In genomic region chr22:20246368-20247009, GRCh38 we compare ENCODE assay signal across 18 cellular contexts. TPM values are rescaled to one million over a fixed set of nuclear protein-coding genes. Genes with fewer than 3 reads are reported as not detected.
DNase-seq lines count a peak whose midpoint lies in the region; ATAC-seq and TF ChIP-seq lines count a peak whose summit lies in the region.
"Had no signal": no experiment of that assay in that cellular context is flagged by ENCODE, and none has a peak within 500 bp of the region (broad histone marks: within the 10 kb centered on the region; RNA-seq: fewer than 3 reads in every experiment).

No MANE protein-coding gene starts in this region.

- peaks cover 33% of the 10 kb centered on the region for H3K4me1 Mint-ChIP-seq in WTC11
- H3K4me1 Mint-ChIP-seq in stimulated activated effector memory CD8-positive, alpha-beta T cell treated with anti-CD3 and anti-CD28 coated beads, Interleukin-12 subunit alpha, Interleukin-12 subunit beta, amount 100 ng/mL, for 72 hours = peaks cover 42% of the 10 kb centered on the region
- peaks cover 42% of the 10 kb centered on the region for H3K4me1 Mint-ChIP-seq in activated CD8-positive, alpha-beta T cell treated with anti-CD3 and anti-CD28 coated beads, Interleukin-2, amount 10 ng/mL, durations not matched to agents 7 days and 5 days (ENCODE audit: low read depth)

- H3K27ac Mint-ChIP-seq in WTC11 = no peak overlapping the region
- peak overlapping the region; percentile 87 for H3K27ac Mint-ChIP-seq in stimulated activated effector memory CD8-positive, alpha-beta T cell treated with anti-CD3 and anti-CD28 coated beads, Interleukin-12 subunit alpha, Interleukin-12 subunit beta, amount 100 ng/mL, for 72 hours
- no peak overlapping the region for H3K27ac Mint-ChIP-seq in activated CD8-positive, alpha-beta T cell treated with anti-CD3 and anti-CD28 coated beads, Interleukin-2, amount 10 ng/mL, durations not matched to agents 7 days and 5 days
- H3K27ac Mint-ChIP-seq: IgD-negative memory B cell had no signal

- H3K36me3 Mint-ChIP-seq in WTC11 = no peaks in the 10 kb centered on the region
- peaks cover 6% of the 10 kb centered on the region for H3K36me3 Mint-ChIP-seq in stimulated activated effector memory CD8-positive, alpha-beta T cell treated with anti-CD3 and anti-CD28 coated beads, Interleukin-12 subunit alpha, Interleukin-12 subunit beta, amount 100 ng/mL, for 72 hours
- H3K36me3 Mint-ChIP-seq in activated CD8-positive, alpha-beta T cell treated with anti-CD3 and anti-CD28 coated beads, Interleukin-2, amount 10 ng/mL, durations not matched to agents 7 days and 5 days (ENCODE audit: low read depth) = no peaks in the 10 kb centered on the region
- H3K36me3 Mint-ChIP-seq: IgD-negative memory B cell, T-cell had no signal

- H3K27me3 Mint-ChIP-seq in WTC11 (ENCODE audit: low read depth) = no peaks in the 10 kb centered on the region
- H3K27me3 Mint-ChIP-seq in activated CD8-positive, alpha-beta T cell treated with anti-CD3 and anti-CD28 coated beads, Interleukin-2, amount 10 ng/mL, durations not matched to agents 7 days and 5 days (ENCODE audit: low read depth) = no peaks in the 10 kb centered on the region
- H3K27me3 Mint-ChIP-seq: T-cell had no signal

- WGBS in heart right ventricle, 2 donors = 93 to 97% methylated on average over 18 to 19 of the region's 19 CpGs

- no peaks in the 10 kb centered on the region for H3K27me3 ChIP-seq in heart right ventricle
- H3K27me3 ChIP-seq: gastrocnemius medialis, neutrophil, right atrium auricular region had no signal

- POLR2A ChIA-PET in HEK293 (lab: Yijun Ruan, JAX) (interaction anchor here (0.6 kb wide), 1 partner anchor 69 kb away, joined by 3 read pairs; no protein-coding TSS in a partner anchor), WTC11 (lab: Charles Lee) (no interaction called here)
- POLR2A ChIA-PET in activated CD8-positive, alpha-beta T cell treated with anti-CD3 and anti-CD28 coated beads, Interleukin-2, amount 10 ng/mL, durations not matched to agents 7 days and 5 days (lab: Charles Lee) = no interaction called here

- DNase-seq in WTC11 (ENCODE audit: low spot score) (peak; percentile 37), iPS-NIHi7 (ENCODE audit: extremely low spot score) (peak; percentile 58), heart right ventricle (no peak)
- DNase-seq in stimulated activated effector memory CD8-positive, alpha-beta T cell treated with anti-CD3 and anti-CD28 coated beads, Interleukin-12 subunit alpha, Interleukin-12 subunit beta, amount 100 ng/mL, for 72 hours (ENCODE audit: low spot score in 2 of 2) = no peak
- DNase-seq in activated CD8-positive, alpha-beta T cell treated with anti-CD3 and anti-CD28 coated beads, Interleukin-2, amount 10 ng/mL, durations not matched to agents 7 days and 5 days = no peak
- DNase-seq: AML-193; NCI-H226; stimulated activated CD4-positive, alpha-beta T cell treated with anti-CD3 and anti-CD28 coated beads, Interleukin-2, amount 100 ng/mL, for 48 hours; T-cell had no signal

- H3K27ac ChIP-seq in HEK293 (ENCODE audit: extremely low read depth, low read depth, low read length) (no peak overlapping the region), heart right ventricle (no peak overlapping the region)
- H3K27ac ChIP-seq: gastrocnemius medialis, neutrophil, right atrium auricular region, thoracic aorta, VCaP had no signal

- peaks cover 15% of the 10 kb centered on the region for H3K4me1 ChIP-seq in HEK293 (ENCODE audit: control insufficient read depth, insufficient read depth, low read length)
- peaks cover 38 to 92% (median 44%) of the 10 kb centered on the region in 9 donors for H3K4me1 ChIP-seq in heart right ventricle

- H3K9me3 ChIP-seq in HEK293 (ENCODE audit: control insufficient read depth, insufficient read depth, low read depth, low read length) (no peaks in the 10 kb centered on the region), heart right ventricle (no peaks in the 10 kb centered on the region)
- H3K9me3 ChIP-seq: gastrocnemius medialis, neutrophil, right atrium auricular region, thoracic aorta had no signal

- H3K4me3 Mint-ChIP-seq in WTC11 = no peak overlapping the region
- H3K4me3 Mint-ChIP-seq in stimulated activated effector memory CD8-positive, alpha-beta T cell treated with anti-CD3 and anti-CD28 coated beads, Interleukin-12 subunit alpha, Interleukin-12 subunit beta, amount 100 ng/mL, for 72 hours = no peak overlapping the region
- no peak overlapping the region for H3K4me3 Mint-ChIP-seq in activated CD8-positive, alpha-beta T cell treated with anti-CD3 and anti-CD28 coated beads, Interleukin-2, amount 10 ng/mL, durations not matched to agents 7 days and 5 days

- intact Hi-C loops in heart right ventricle (cut with DNase I) = no loop called here

- CTCF ChIA-PET in HEK293 (lab: Yijun Ruan, JAX) (interaction anchor here (2.0 kb wide), 1 partner anchor 9 kb away, joined by 9 read pairs; no protein-coding TSS in a partner anchor), WTC11 (lab: Charles Lee) (interaction anchor here (0.8 to 4.9 kb wide), 15 partner anchors 8 to 318 kb away, joined by 3 to 40 read pairs (median 5); no protein-coding TSS in a partner anchor)
- CTCF ChIA-PET in activated CD8-positive, alpha-beta T cell treated with anti-CD3 and anti-CD28 coated beads, Interleukin-2, amount 10 ng/mL, durations not matched to agents 7 days and 5 days (lab: Charles Lee) = interaction anchor here (1.0 kb wide), 1 partner anchor 90 kb away, joined by 3 read pairs; no protein-coding TSS in a partner anchor

- peaks cover 0 to 12% of the 10 kb centered on the region in 2 experiments; a peak in 1 of 3 replicates for H3K36me3 ChIP-seq in HEK293 (ENCODE audit: control insufficient read depth in 2 of 2, insufficient read depth in 1 of 2, low read length in 2 of 2)
- no peaks in the 10 kb centered on the region for H3K36me3 ChIP-seq in heart right ventricle
- H3K36me3 ChIP-seq: gastrocnemius medialis, right atrium auricular region, thoracic aorta had no signal

- peak; percentile 36 for ATAC-seq in WTC11
- no peak for ATAC-seq in stimulated activated effector memory CD8-positive, alpha-beta T cell treated with anti-CD3 and anti-CD28 coated beads, Interleukin-12 subunit alpha, Interleukin-12 subunit beta, amount 100 ng/mL, for 72 hours
- ATAC-seq in GM21786 (IDR thresholded peaks at IDR 0.05; ENCODE audit: unreplicated experiment) = no peak
- ATAC-seq in heart right ventricle = no peak
- ATAC-seq in activated CD8-positive, alpha-beta T cell treated with anti-CD3 and anti-CD28 coated beads, Interleukin-2, amount 10 ng/mL, durations not matched to agents 7 days and 5 days = no peak
- ATAC-seq: T-cell had no signal

- H3K9me3 Mint-ChIP-seq in WTC11 = no peaks in the 10 kb centered on the region
- no peaks in the 10 kb centered on the region for H3K9me3 Mint-ChIP-seq in stimulated activated effector memory CD8-positive, alpha-beta T cell treated with anti-CD3 and anti-CD28 coated beads, Interleukin-12 subunit alpha, Interleukin-12 subunit beta, amount 100 ng/mL, for 72 hours
- no peaks in the 10 kb centered on the region for H3K9me3 Mint-ChIP-seq in activated CD8-positive, alpha-beta T cell treated with anti-CD3 and anti-CD28 coated beads, Interleukin-2, amount 10 ng/mL, durations not matched to agents 7 days and 5 days (ENCODE audit: insufficient read depth)
- H3K9me3 Mint-ChIP-seq: T-cell had no signal

- no peak for TF ChIP-seq CTCF in HEK293 (tag by site-specific recombination; IDR thresholded peaks at IDR 0.05)
- no peak for TF ChIP-seq CTCF in WTC11 (IDR thresholded peaks at IDR 0.05)
- TF ChIP-seq CTCF in heart right ventricle (IDR thresholded peaks at IDR 0.05) = no peak

- no peak overlapping the region for H3K4me3 ChIP-seq in HEK293 (ENCODE audit: low read depth, low read length)
- no peak overlapping the region for H3K4me3 ChIP-seq in heart right ventricle
- H3K4me3 ChIP-seq: gastrocnemius medialis, lung, right atrium auricular region, thoracic aorta had no signal

TF ChIP-seq in HEK293, 187 proteins besides CTCF, POLR2A, EP300 and RAD21 (continues in another document):
- TF ChIP-seq ZFHX2 (tag by site-specific recombination; conservative IDR thresholded peaks at IDR 0.05) (peak; percentile 47; the same call in 1 of the 2 replicates), ZBTB26 (tag by site-specific recombination; optimal IDR thresholded peaks at IDR 0.05) (no peak), KLF10 (tag by site-specific recombination; IDR thresholded peaks at IDR 0.05) (no peak)

TF ChIP-seq in WTC11, 78 proteins besides CTCF, POLR2A, EP300 and RAD21:
- TF ChIP-seq SP1 (CRISPR knock-in tag; conservative IDR thresholded peaks at IDR 0.05) (peak; percentile 48), TEAD4 (CRISPR knock-in tag; IDR thresholded peaks at IDR 0.05) (no peak), FOXP1 (CRISPR knock-in tag; IDR thresholded peaks at IDR 0.05; ENCODE audit: borderline replicate concordance) (0 out of 2 replicates have a peak, but pooled peaks have one; percentile 53), MAX (CRISPR knock-in tag; IDR thresholded peaks at IDR 0.05) (peak; percentile 11; the same call in 1 of the 2 replicates), ZSCAN18 (CRISPR knock-in tag; IDR thresholded peaks at IDR 0.05) (no peak)

RNA-seq across cellular contexts. Expression of gene RTN4R, which starts 21.6 kb away (rescaled TPM):
- 23.0 to 27.0 TPM (median 25.0 TPM) in 3 replicates for total RNA-seq in WTC11 (2021)
- total RNA-seq in heart right ventricle = 1 to 10 TPM in 5 of 10 donors, under 1 TPM in 5; 0.56 to 2.5 (median 0.93) TPM
- 1 to 10 TPM in 1 of 2 donors, under 1 TPM in 1; 0.59 to 1.5 TPM for polyA plus RNA-seq in heart right ventricle
- 1 to 10 TPM; 3.7 to 3.8 TPM for total RNA-seq in activated CD8-positive, alpha-beta T cell treated with anti-CD3 and anti-CD28 coated beads, Interleukin-2, amount 10 ng/mL, durations not matched to agents 7 days and 5 days
- polyA plus RNA-seq: IgD-negative memory B cell had no signal

Comparison
In these comparisons a context has a peak if more than half of its experiments do, and no peak if none do; other contexts are left out.
1. DNase-seq: peak in WTC11 (single experiment) and iPS-NIHi7 (single experiment); none in stimulated activated effector memory CD8-positive, alpha-beta T cell treated with anti-CD3 and anti-CD28 coated beads, Interleukin-12 subunit alpha, Interleukin-12 subunit beta, amount 100 ng/mL, for 72 hours (0 of 2), heart right ventricle (0 of 2) and activated CD8-positive, alpha-beta T cell treated with anti-CD3 and anti-CD28 coated beads, Interleukin-2, amount 10 ng/mL, durations not matched to agents 7 days and 5 days (single experiment).